In the genomic region with DNA sequence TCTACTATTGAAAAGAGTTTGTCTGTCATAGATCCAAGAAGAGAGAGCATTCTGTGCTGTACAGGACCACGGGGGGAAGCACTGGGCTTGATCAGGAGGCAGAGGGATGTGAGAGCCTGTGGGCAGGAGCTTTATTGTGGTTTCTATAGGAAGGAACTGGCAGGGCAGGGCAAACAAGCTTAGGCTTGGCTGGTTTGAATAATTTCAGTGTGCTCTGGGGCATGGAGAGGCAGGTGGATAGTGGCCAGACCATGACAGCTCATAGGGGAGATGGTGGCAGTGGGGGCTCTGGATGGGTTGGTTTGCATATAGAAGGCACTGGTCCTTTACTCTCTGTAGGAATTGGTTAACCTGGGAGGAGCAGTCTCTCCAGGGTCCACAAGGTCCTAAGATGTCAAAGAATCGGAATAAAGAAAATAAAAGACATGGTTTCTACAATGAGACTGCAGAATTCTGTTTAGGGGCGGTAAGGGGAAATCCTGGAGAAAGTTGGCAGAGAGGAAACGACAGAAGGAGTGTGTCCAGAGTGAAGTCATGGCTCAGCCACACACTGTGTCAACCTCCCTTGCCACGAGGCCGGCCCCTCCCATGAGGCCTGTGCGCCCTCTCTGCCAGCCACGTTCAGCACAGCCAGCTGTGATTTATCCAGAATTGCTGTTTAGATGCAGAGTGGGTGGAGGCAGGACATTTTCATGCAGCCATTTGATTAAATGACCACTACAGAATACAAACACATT, we compare ENCODE assay signal across 12 cellular contexts.
A peak's percentile ranks its signal among the peaks of the same experiment; 100 is the strongest.
DNase-seq lines count a peak whose midpoint lies in the region; ATAC-seq and TF ChIP-seq lines count a peak whose summit lies in the region.
"Had no signal": no experiment of that assay in that cellular context is flagged by ENCODE, and none has a peak within 500 bp of the region (broad histone marks: within the 10 kb centered on the region; RNA-seq: fewer than 3 reads in every experiment).

No MANE protein-coding gene starts in this region.

- H3K4me2 ChIP-seq in MM.1S (ENCODE audit: low read depth, low read length) = no peak overlapping the region
- H3K4me2 ChIP-seq: PC-9 had no signal

- DNase-seq in DMS 273 (lab: John Stamatoyannopoulos, UW; ENCODE audit: unreplicated experiment) = peak; percentile 79
- no peak for DNase-seq in DMS 273 treated with DMSO at 0.1 percent for 48 hours (lab: John Stamatoyannopoulos, UW)
- no peak for DNase-seq in central memory CD8-positive, alpha-beta T cell (ENCODE audit: low spot score in 2 of 2)
- peak; percentile 9 for DNase-seq in kidney glomerular epithelial cell (lab: John Stamatoyannopoulos, UW)
- peak; percentile 47 to 62 for DNase-seq in thyroid gland
- DNase-seq in MM.1S = no peak
- DNase-seq in sciatic nerve (ENCODE audit: low spot score) = no peak
- DNase-seq: NCI-H1048, PC-9, WERI-Rb-1 had no signal

- intact Hi-C loops in thyroid gland (cut with DNase I) = no loop called here
- intact Hi-C loops in sciatic nerve (cut with DNase I) = no loop called here

- H3K9me3 ChIP-seq in thyroid gland (no peaks in the 10 kb centered on the region), MM.1S (replicated peaks; ENCODE audit: insufficient read depth, low read length) (0 out of 2 replicates have a peak, but pooled peaks cover 3% of the 10 kb centered on the region)

- no peak for TF ChIP-seq CTCF in thyroid gland (IDR thresholded peaks at IDR 0.05)
- TF ChIP-seq CTCF in MM.1S (IDR thresholded peaks at IDR 0.05; ENCODE audit: low read length) = no peak

- H4K20me1 ChIP-seq in MM.1S (ENCODE audit: insufficient read depth, low read length) = no peaks in the 10 kb centered on the region

- no peaks in the 10 kb centered on the region for H3K9me3 Mint-ChIP-seq in central memory CD8-positive, alpha-beta T cell

- peaks cover 11% of the 10 kb centered on the region for H3F3A ChIP-seq in MM.1S (ENCODE audit: insufficient read depth, low read length)

- peak overlapping the region; percentile 5 for H3K27ac Mint-ChIP-seq in central memory CD8-positive, alpha-beta T cell (ENCODE audit: low read depth)

- H3K27ac ChIP-seq in thyroid gland (no peak overlapping the region), MM.1S (ENCODE audit: low read length) (no peak overlapping the region)
- H3K27ac ChIP-seq: 22Rv1, PC-9, WERI-Rb-1 had no signal

- ATAC-seq in central memory CD8-positive, alpha-beta T cell (replicated peaks; ENCODE audit: extremely low read depth, poor library complexity, severe bottlenecking) = no peak
- ATAC-seq in sciatic nerve (no peak), HG02588 (IDR thresholded peaks at IDR 0.05; ENCODE audit: unreplicated experiment) (no peak)

- H3K79me2 ChIP-seq in MM.1S (ENCODE audit: low read length) = no peaks in the 10 kb centered on the region

- H3K27me3 Mint-ChIP-seq in central memory CD8-positive, alpha-beta T cell = peaks cover 30% of the 10 kb centered on the region

- TF ChIP-seq POLR2A in thyroid gland (IDR thresholded peaks at IDR 0.05) = no peak

- H3K36me3 Mint-ChIP-seq in central memory CD8-positive, alpha-beta T cell (ENCODE audit: insufficient read depth) = peaks cover 2% of the 10 kb centered on the region

- 33 to 43% methylated on average over 8 of the region's 8 CpGs for WGBS in thyroid gland, 2 donors

- H3K36me3 ChIP-seq in thyroid gland (no peaks in the 10 kb centered on the region), MM.1S (replicated peaks; ENCODE audit: insufficient read depth, low read length) (no peaks in the 10 kb centered on the region)
- H3K36me3 ChIP-seq: WERI-Rb-1 had no signal

- no peaks in the 10 kb centered on the region for H3K27me3 ChIP-seq in thyroid gland
- H3K27me3 ChIP-seq in MM.1S (replicated peaks; ENCODE audit: insufficient read depth, low read length) = no peaks in the 10 kb centered on the region

- H3K4me1 ChIP-seq in thyroid gland (peaks cover 5 to 17% of the 10 kb centered on the region in 2 donors), MM.1S (ENCODE audit: low read length) (peaks cover 15% of the 10 kb centered on the region)

- H3K9me2 ChIP-seq in MM.1S (replicated peaks; ENCODE audit: insufficient read depth, low read length) = no peaks in the 10 kb centered on the region

- H2AFZ ChIP-seq in MM.1S (ENCODE audit: low read length) = no peak overlapping the region
- H2AFZ ChIP-seq: PC-9 had no signal

- peaks cover 11% of the 10 kb centered on the region for H3K4me1 Mint-ChIP-seq in central memory CD8-positive, alpha-beta T cell

- H3K4me3 ChIP-seq in thyroid gland (replicated peaks in 1 of 3) (no peak overlapping the region), MM.1S (ENCODE audit: low read length) (no peak overlapping the region)
- H3K4me3 ChIP-seq: PC-9 had no signal

- no peak overlapping the region for H3K9ac ChIP-seq in MM.1S (ENCODE audit: low read length)

- no peak overlapping the region for H3K4me3 Mint-ChIP-seq in central memory CD8-positive, alpha-beta T cell

Comparison
In these comparisons a context has a peak if more than half of its experiments do, and no peak if none do; other contexts are left out.
1. DNase-seq: peak in DMS 273 (single experiment), kidney glomerular epithelial cell (single experiment) and thyroid gland (2 of 2); none in DMS 273 treated with DMSO at 0.1 percent for 48 hours (single experiment), central memory CD8-positive, alpha-beta T cell (0 of 2), MM.1S (single experiment) and sciatic nerve (single experiment).